8 cellular contexts compared by ENCODE assay signal in the genomic region with DNA sequence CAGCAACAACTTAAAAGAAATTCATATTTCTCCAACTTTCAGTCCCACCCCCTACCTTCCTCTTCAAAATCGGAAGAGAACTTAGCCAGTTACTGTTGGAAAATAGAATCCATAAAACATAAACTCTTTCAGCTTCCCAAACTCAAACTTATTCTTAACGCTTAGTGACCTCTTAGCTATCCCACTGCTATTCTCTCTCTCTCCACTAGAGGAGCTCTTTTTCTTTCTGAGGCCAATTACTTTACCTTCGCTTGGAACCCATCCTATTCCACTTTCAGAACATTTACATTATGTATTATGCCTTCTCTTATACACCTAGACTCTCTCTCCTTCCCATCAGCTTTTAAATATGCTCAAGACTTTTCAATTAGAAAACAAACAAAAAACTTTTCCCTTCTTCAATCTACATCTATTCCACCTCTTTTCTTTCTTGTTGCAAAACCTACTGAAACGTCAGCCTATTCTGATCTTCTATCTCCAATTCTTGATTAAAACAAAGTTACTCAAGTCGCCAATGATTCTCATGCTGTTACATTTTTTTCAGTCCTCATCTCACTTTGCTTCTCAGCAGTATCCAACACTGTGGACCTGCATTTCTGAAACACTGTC. TPM values are rescaled to one million over a fixed set of nuclear protein-coding genes. Genes with fewer than 3 reads are reported as not detected.
DNase-seq lines count a peak whose midpoint lies in the region; ATAC-seq, FAIRE-seq and TF ChIP-seq lines count a peak whose summit lies in the region.

No MANE protein-coding gene starts in this region.

- no peak overlapping the region for H3K27ac ChIP-seq in A549
- H3K27ac ChIP-seq in Karpas-422 (ENCODE audit: low read length), result no peak overlapping the region

- 25% methylated on average over 5 of the region's 5 CpGs for WGBS in A549 (ENCODE audit: missing lambda C conversion rate)

- POLR2A ChIA-PET in A549 (lab: Yijun Ruan, JAX), result no interaction called here

- in situ Hi-C loops in GM13976 (cut with MboI; ENCODE audit: low sequenced_read_pairs, unreplicated experiment), result no loop called here

- no peaks in the 10 kb centered on the region for H3K9me2 ChIP-seq in Karpas-422 (replicated peaks; ENCODE audit: insufficient read depth, low read length)

- peak; percentile 18 to 47; a peak in 2 of 5 replicates for TF ChIP-seq RAD21 in A549 (conservative IDR thresholded peaks at IDR 0.05 in 1 of 2, IDR thresholded peaks at IDR 0.05 in 1 of 2)

- no peak overlapping the region for H3K4me3 Mint-ChIP-seq in T-helper 17 cell
- no peak overlapping the region for H3K4me3 Mint-ChIP-seq in glutamatergic neuron (ENCODE audit: unreplicated experiment)
- H3K4me3 Mint-ChIP-seq in type B pancreatic cell, result no peak overlapping the region

- peaks cover 16% of the 10 kb centered on the region for H3K27me3 Mint-ChIP-seq in T-helper 17 cell
- H3K27me3 Mint-ChIP-seq in glutamatergic neuron (ENCODE audit: unreplicated experiment), result no peaks in the 10 kb centered on the region
- H3K27me3 Mint-ChIP-seq in type B pancreatic cell, result peaks cover 6% of the 10 kb centered on the region

- CTCF ChIA-PET in A549 (lab: Yijun Ruan, JAX), result interaction anchor here (0.5 to 1.8 kb wide), 10 partner anchors 10 to 232 kb away, joined by 3 to 12 read pairs (median 4); no protein-coding TSS in a partner anchor

- H3K36me3 Mint-ChIP-seq in T-helper 17 cell (ENCODE audit: low read depth) (no peaks in the 10 kb centered on the region), glutamatergic neuron (ENCODE audit: unreplicated experiment) (no peaks in the 10 kb centered on the region), type B pancreatic cell (no peaks in the 10 kb centered on the region)

- no peak overlapping the region for H3K27ac Mint-ChIP-seq in T-helper 17 cell
- no peak overlapping the region for H3K27ac Mint-ChIP-seq in glutamatergic neuron (ENCODE audit: unreplicated experiment)
- no peak overlapping the region for H3K27ac Mint-ChIP-seq in type B pancreatic cell

- H3K9ac ChIP-seq in Karpas-422 (ENCODE audit: low read length), result no peak overlapping the region

- no peak for FAIRE-seq in A549 (lab: Jason Lieb, UNC)

- TF ChIP-seq CTCF in A549 (IDR thresholded peaks at IDR 0.05) (peak; percentile 56), GM13976 (IDR thresholded peaks at IDR 0.05; ENCODE audit: borderline replicate concordance, control extremely low read depth, extremely low read depth, insufficient read depth, missing control alignments) (peak; percentile 64), glutamatergic neuron (IDR thresholded peaks at IDR 0.05; ENCODE audit: partially characterized antibody, unreplicated experiment) (peak; percentile 95), type B pancreatic cell (conservative IDR thresholded peaks at IDR 0.05) (peak; percentile 87)

- no peaks in the 10 kb centered on the region for H3K9me3 ChIP-seq in A549
- no peaks in the 10 kb centered on the region for H3K9me3 ChIP-seq in Karpas-422 (ENCODE audit: low read length)
- H3K9me3 ChIP-seq in T-helper 17 cell (ENCODE audit: control insufficient read depth, low read length, poor library complexity, severe bottlenecking), result no peaks in the 10 kb centered on the region

- no peak overlapping the region for H3K4me3 ChIP-seq in A549
- no peak overlapping the region for H3K4me3 ChIP-seq in Karpas-422 (ENCODE audit: low read length)

- no peaks in the 10 kb centered on the region for H3K9me3 Mint-ChIP-seq in glutamatergic neuron (ENCODE audit: unreplicated experiment)
- H3K9me3 Mint-ChIP-seq in type B pancreatic cell, result peaks cover under 1% of the 10 kb centered on the region

- TF ChIP-seq EP300 in A549 (IDR thresholded peaks at IDR 0.05), result no peak

- TF ChIP-seq POLR2A in A549 (IDR thresholded peaks at IDR 0.05; ENCODE audit: low read length), result no peak

- no peaks in the 10 kb centered on the region for H3K79me2 ChIP-seq in Karpas-422 (ENCODE audit: low read length)

- H3K4me1 Mint-ChIP-seq in T-helper 17 cell (no peaks in the 10 kb centered on the region), glutamatergic neuron (ENCODE audit: low read depth, unreplicated experiment) (no peaks in the 10 kb centered on the region), type B pancreatic cell (ENCODE audit: unreplicated experiment) (no peaks in the 10 kb centered on the region)

- peaks cover under 1% of the 10 kb centered on the region; the same call in 1 of the 3 replicates for H3K4me1 ChIP-seq in A549
- H3K4me1 ChIP-seq in Karpas-422 (ENCODE audit: low read length), result no peaks in the 10 kb centered on the region

- DNase-seq in A549 (ENCODE audit: low read depth in 1 of 2, low spot score in 1 of 2) (peak; percentile 33 to 43), GM13976 (ENCODE audit: low spot score) (peak; percentile 65), Karpas-422 (peak; percentile 77), T-helper 17 cell (no peak), glutamatergic neuron (no peak), type B pancreatic cell (ENCODE audit: extremely low spot score, unreplicated experiment) (no peak), DMS79 (lab: John Stamatoyannopoulos, UW) (no peak), islet precursor cell (no peak)

- H3K36me3 ChIP-seq in Karpas-422 (ENCODE audit: insufficient read depth, low read length), result no peaks in the 10 kb centered on the region

- no peak overlapping the region for H2AFZ ChIP-seq in Karpas-422 (ENCODE audit: low read length)

- no peaks in the 10 kb centered on the region for H4K20me1 ChIP-seq in Karpas-422 (ENCODE audit: insufficient read depth, low read depth, low read length)

- H3K27me3 ChIP-seq in Karpas-422 (ENCODE audit: low read length), result no peaks in the 10 kb centered on the region

- H3K4me2 ChIP-seq in A549, result no peak overlapping the region
- H3K4me2 ChIP-seq in Karpas-422 (ENCODE audit: low read depth, low read length, poor library complexity, severe bottlenecking), result no peak overlapping the region

- peak in 1 of 2 experiments; percentile 72; a peak in 3 of 6 replicates for ATAC-seq in A549
- ATAC-seq in T-helper 17 cell, result peak; percentile 75

TF ChIP-seq in A549, 52 proteins besides CTCF, POLR2A, EP300 and RAD21:
- no peak for TF ChIP-seq ZNF302 (CRISPR knock-in tag; IDR thresholded peaks at IDR 0.05)
- TF ChIP-seq CBX2 (IDR thresholded peaks at IDR 0.05; ENCODE audit: borderline replicate concordance, low read depth), result no peak

RNA-seq across cellular contexts. Expression of a gene that starts 13.4 kb away (rescaled TPM):
- not detected in 2 replicates for polyA plus RNA-seq in A549 (2011; rRNA removed)
- polyA plus RNA-seq in A549 (2012; cell fraction: cytosol; rRNA removed), result not detected in 2 replicates
- not detected in 2 replicates for polyA plus RNA-seq in A549 (2012; cell fraction: nucleus; rRNA removed)
- polyA plus RNA-seq in A549 (2017; fragmentation: RNase III; extraction: RNeasy Plus Mini Kit Qiagen cat#74134 plus additional on column Dnase treatment), result not detected in 3 replicates
- not detected in 2 replicates for polyA minus RNA-seq in A549 (2011; rRNA and poly(A)+ RNA removed)
- not detected in 2 replicates for total RNA-seq in Karpas-422 (2014; rRNA removed; shearing (Covaris generic); ENCODE audit: low replicate concordance)
- total RNA-seq in T-helper 17 cell, result not detected
- total RNA-seq in glutamatergic neuron (ENCODE audit: unreplicated experiment), result not detected
- not detected in 2 replicates for total RNA-seq in type B pancreatic cell (ENCODE audit: low replicate concordance)

Comparison
In these comparisons a context has a peak if more than half of its experiments do, and no peak if none do; other contexts are left out.
1. DNase-seq: peak in A549 (2 of 2), GM13976 (single experiment) and Karpas-422 (single experiment); none in T-helper 17 cell (0 of 3), glutamatergic neuron (single experiment), type B pancreatic cell (single experiment), DMS79 (single experiment) and islet precursor cell (single experiment).
2. Peak in every context shown above with its lines, with median percentiles within 50 percentile points of each other: CTCF ChIP-seq.